1 cellular context compared by ENCODE assay signal in the genomic region with DNA sequence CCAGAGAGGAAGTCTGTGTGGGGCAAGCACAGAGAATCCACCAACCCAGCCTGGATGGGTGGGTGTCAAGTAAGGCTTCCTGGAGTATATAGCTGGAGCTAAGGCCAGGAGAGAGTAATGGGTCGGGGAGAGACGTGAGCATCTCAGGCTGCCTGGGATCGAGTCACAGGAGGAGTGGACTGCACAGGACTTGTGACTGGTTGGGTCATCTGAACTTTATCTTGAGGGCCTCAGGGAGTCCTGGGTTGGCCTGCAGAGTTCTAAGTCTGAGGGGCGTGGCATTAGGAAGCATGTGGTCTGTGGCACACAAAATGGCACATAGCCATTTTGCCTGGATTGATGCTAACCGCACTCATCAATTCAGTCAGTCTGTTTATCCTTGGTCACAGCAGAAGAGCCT.
TF ChIP-seq lines count a peak whose summit lies in the region.

No MANE protein-coding gene starts in this region.

TF ChIP-seq in IMR-90, 13 proteins besides CTCF, POLR2A, EP300 and RAD21 (continued from another document):
- TF ChIP-seq ELK1 (IDR thresholded peaks at IDR 0.05; ENCODE audit: borderline replicate concordance, low read depth, low read length) (no peak), SMC3 (IDR thresholded peaks at IDR 0.05; ENCODE audit: low read depth, low read length) (no peak), BHLHE40 (IDR thresholded peaks at IDR 0.05; ENCODE audit: low read depth, low read length) (no peak), RFX5 (IDR thresholded peaks at IDR 0.05; ENCODE audit: low read depth, low read length) (no peak), CHD1 (IDR thresholded peaks at IDR 0.05; ENCODE audit: low read depth, low read length) (no peak), RCOR1 (IDR thresholded peaks at IDR 0.05; ENCODE audit: insufficient replicate concordance, low read length) (no peak), MAZ (IDR thresholded peaks at IDR 0.05; ENCODE audit: borderline replicate concordance, low read depth, low read length) (no peak), MAFK (IDR thresholded peaks at IDR 0.05; ENCODE audit: low read depth, low read length) (no peak), NFE2L2 (IDR thresholded peaks at IDR 0.05; ENCODE audit: low read depth, low read length) (no peak), USF2 (IDR thresholded peaks at IDR 0.05; ENCODE audit: low read depth, low read length) (no peak), FOS (IDR thresholded peaks at IDR 0.05; ENCODE audit: low read depth, low read length) (no peak)
